Comparison of ENCODE assay signal across 13 cellular contexts in genomic region chr22:46038516-46039430, GRCh38.
DNase-seq lines count a peak whose midpoint lies in the region; ATAC-seq and TF ChIP-seq lines count a peak whose summit lies in the region.
"Had no signal": no experiment of that assay in that cellular context is flagged by ENCODE, and none has a peak within 500 bp of the region (broad histone marks: within the 10 kb centered on the region; RNA-seq: fewer than 3 reads in every experiment).

No MANE protein-coding gene starts in this region.

- in situ Hi-C loops in brain microvascular endothelial cell (cut with HindIII; ENCODE audit: low pct_ligation_motif_present, low sequenced_read_pairs) = no loop called here

- peaks cover 37% of the 10 kb centered on the region for H3K4me1 Mint-ChIP-seq in brain
- H3K4me1 Mint-ChIP-seq in neural crest cell = peaks cover 12% of the 10 kb centered on the region

- H3K4me3 ChIP-seq in upper lobe of right lung = no peak overlapping the region
- no peak overlapping the region for H3K4me3 ChIP-seq in MG63
- H3K4me3 ChIP-seq in brain microvascular endothelial cell (ENCODE audit: low read depth, low read length) = no peak overlapping the region

- H3K27ac ChIP-seq in upper lobe of right lung (peak overlapping the region; percentile 3), brain microvascular endothelial cell (no peak overlapping the region)

- H3K36me3 Mint-ChIP-seq in brain (no peaks in the 10 kb centered on the region), neural crest cell (ENCODE audit: low read depth) (no peaks in the 10 kb centered on the region)
- H3K36me3 Mint-ChIP-seq: CD4-positive, CD25-positive, alpha-beta regulatory T cell had no signal

- intact Hi-C loops in left cardiac atrium (cut with DNase I) = no loop called here
- intact Hi-C loops in cardiac septum (cut with DNase I) = no loop called here
- intact Hi-C loops in upper lobe of right lung (cut with DNase I) = no loop called here

- no peaks in the 10 kb centered on the region for H3K9me3 ChIP-seq in upper lobe of right lung
- no peaks in the 10 kb centered on the region for H3K9me3 ChIP-seq in MG63

- H3K27me3 Mint-ChIP-seq in brain = peaks cover 48% of the 10 kb centered on the region
- peaks cover 43% of the 10 kb centered on the region for H3K27me3 Mint-ChIP-seq in neural crest cell (ENCODE audit: low read depth)
- H3K27me3 Mint-ChIP-seq: CD4-positive, CD25-positive, alpha-beta regulatory T cell had no signal

- H3K9me3 Mint-ChIP-seq in brain (no peaks in the 10 kb centered on the region), neural crest cell (no peaks in the 10 kb centered on the region)
- H3K9me3 Mint-ChIP-seq: CD4-positive, CD25-positive, alpha-beta regulatory T cell had no signal

- H3K27ac Mint-ChIP-seq in brain (peak overlapping the region; percentile 30 to 89 (median 59)), neural crest cell (ENCODE audit: unreplicated experiment) (no peak overlapping the region)

- no peaks in the 10 kb centered on the region for H3K36me3 ChIP-seq in upper lobe of right lung
- no peaks in the 10 kb centered on the region for H3K36me3 ChIP-seq in MG63
- no peaks in the 10 kb centered on the region for H3K36me3 ChIP-seq in brain microvascular endothelial cell (replicated peaks)

- no peaks in the 10 kb centered on the region for H3K27me3 ChIP-seq in upper lobe of right lung
- no peaks in the 10 kb centered on the region for H3K27me3 ChIP-seq in MG63
- H3K27me3 ChIP-seq in brain microvascular endothelial cell (replicated peaks) = no peaks in the 10 kb centered on the region

- H3K4me3 Mint-ChIP-seq in brain (peak overlapping the region in 4 of 5 experiments; percentile 33 to 64 (median 52)), neural crest cell (peak overlapping the region; percentile 60)

- ATAC-seq in left cardiac atrium (no peak), upper lobe of right lung (no peak)

- DNase-seq in left cardiac atrium (peak; percentile 13), cardiac septum (ENCODE audit: low spot score) (no peak), neural crest cell (ENCODE audit: low read depth, low spot score) (no peak), upper lobe of right lung (peak; percentile 36), MG63 (no peak), NCI-H1417 treated with DMSO at 0.1 percent for 48 hours (lab: John Stamatoyannopoulos, UW) (no peak), brain microvascular endothelial cell (no peak)
- DNase-seq: CD4-positive, CD25-positive, alpha-beta regulatory T cell; erythroblast; MV-4-11; NCI-H524 treated with DMSO at 0.1 percent for 48 hours; stimulated activated CD4-positive, alpha-beta T cell treated with anti-CD3 and anti-CD28 coated beads, Interleukin-15, amount 100 ng/mL, for 24 hours had no signal

- TF ChIP-seq CTCF in brain (conservative IDR thresholded peaks at IDR 0.05) = no peak
- TF ChIP-seq CTCF in neural crest cell (conservative IDR thresholded peaks at IDR 0.05) = no peak
- TF ChIP-seq CTCF in upper lobe of right lung (IDR thresholded peaks at IDR 0.05) = no peak
- TF ChIP-seq CTCF in brain microvascular endothelial cell (IDR thresholded peaks at IDR 0.05; ENCODE audit: low read depth, low read length, missing control alignments) = no peak

- H3K4me1 ChIP-seq in upper lobe of right lung = peaks cover 45% of the 10 kb centered on the region

Comparison
In these comparisons a context has a peak if more than half of its experiments do, and no peak if none do; other contexts are left out.
1. DNase-seq: peak in left cardiac atrium (single experiment) and upper lobe of right lung (single experiment); none in cardiac septum (single experiment), neural crest cell (single experiment), MG63 (single experiment), NCI-H1417 treated with DMSO at 0.1 percent for 48 hours (single experiment) and brain microvascular endothelial cell (single experiment).